ENCODE assay signal across 8 cellular contexts in the genomic region with DNA sequence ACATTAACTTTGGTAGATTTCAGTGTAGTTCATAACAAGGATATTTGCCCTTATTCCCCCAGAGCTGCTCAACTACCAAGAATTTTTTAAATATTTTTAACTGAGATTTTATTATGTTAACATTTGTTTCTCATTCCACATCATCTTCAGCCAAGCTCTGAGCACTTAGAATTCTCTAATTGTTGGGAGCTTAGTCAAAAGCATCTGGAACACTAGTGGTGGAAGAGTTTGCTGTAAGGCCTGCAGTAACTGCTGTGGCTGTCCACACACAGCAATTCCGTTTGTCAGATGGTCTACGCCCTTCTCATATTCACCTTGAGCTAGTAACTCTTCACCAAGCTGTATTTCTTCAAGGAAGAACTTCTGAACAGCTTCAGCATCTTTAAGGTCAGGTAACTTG.
DNase-seq lines count a peak whose midpoint lies in the region; ATAC-seq, FAIRE-seq and TF ChIP-seq lines count a peak whose summit lies in the region.
"Not testable (repeated sequence)": the region's sequence is repeated elsewhere in the genome, so short reads cannot be mapped to it uniquely, and the experiment has no call there.

No MANE protein-coding gene starts in this region.

- H3K4me1 Mint-ChIP-seq in HFFc6 (ENCODE audit: low read depth): peaks cover 38% of the 10 kb centered on the region

- peak; percentile 13 for FAIRE-seq in GM12878 (lab: Jason Lieb, UNC)

- H3K9me3 Mint-ChIP-seq in HFFc6: not testable (repeated sequence)

- not testable (repeated sequence) for BruUV-seq in GM12878 (replicated peaks; lab: Mats Ljungman, UMichigan)

- RAD21 ChIA-PET in GM12878 (lab: Charles Lee; ENCODE audit: unreplicated experiment): not testable (repeated sequence)

- H3K4me3 ChIP-seq in AG10803 (ENCODE audit: low read length); GM12878; esophagus muscularis mucosa; fibroblast of the aortic adventitia (ENCODE audit: low read depth, low read length); osteoblast (ENCODE audit: insufficient read depth, low read length); suprapubic skin: not testable (repeated sequence)

- TF ChIP-seq CTCF in AG10803 (conservative IDR thresholded peaks at IDR 0.05; ENCODE audit: low read length): peak; percentile 18; the same call in 1 of the 2 replicates
- not testable (repeated sequence) for TF ChIP-seq CTCF in HFFc6 (IDR thresholded peaks at IDR 0.05); GM12878 (IDR thresholded peaks at IDR 0.05 in 2 of 3, conservative IDR thresholded peaks at IDR 0.05 in 1 of 3; ENCODE audit: control insufficient read depth in 2 of 3, extremely low read depth in 1 of 3, insufficient read depth in 1 of 3, low read depth in 3 of 3, low read length in 3 of 3); esophagus muscularis mucosa (IDR thresholded peaks at IDR 0.05); fibroblast of the aortic adventitia (IDR thresholded peaks at IDR 0.05; ENCODE audit: insufficient read depth, low read length); osteoblast (IDR thresholded peaks at IDR 0.05; ENCODE audit: extremely low read depth, low read depth, low read length); suprapubic skin (IDR thresholded peaks at IDR 0.05)

- POLR2A ChIA-PET in GM12878 (lab: Charles Lee): interaction anchor here (0.7 kb wide), 1 partner anchor 958 kb away, joined by 3 read pairs; no protein-coding TSS in a partner anchor

- SMC1A ChIA-PET in GM12878 (lab: Charles Lee; ENCODE audit: uncharacterized antibody, unreplicated experiment): not testable (repeated sequence)

- TF ChIP-seq EP300 in GM12878 (IDR thresholded peaks at IDR 0.05; ENCODE audit: borderline replicate concordance in 1 of 2, control insufficient read depth in 1 of 2, low read depth in 2 of 2, low read length in 2 of 2); esophagus muscularis mucosa (IDR thresholded peaks at IDR 0.05); suprapubic skin (IDR thresholded peaks at IDR 0.05): not testable (repeated sequence)

- H4K20me1 ChIP-seq in GM12878 (ENCODE audit: control insufficient read depth, insufficient read depth): not testable (repeated sequence)
- peaks cover 22% of the 10 kb centered on the region for H4K20me1 ChIP-seq in osteoblast (ENCODE audit: insufficient read depth, low read length)

- intact Hi-C loops in GM12878 (cut with micrococcal nuclease; ENCODE audit: unreplicated experiment): loop anchor here (10.0 kb wide), 2 partner anchors 221 to 451 kb away; no protein-coding TSS in a partner anchor
- intact Hi-C loops in esophagus muscularis mucosa (cut with DNase I): loop anchor here (10.0 kb wide), 2 partner anchors 101 to 181 kb away; no protein-coding TSS in a partner anchor

- in situ Hi-C loops in GM12878 (cut with MboI): not testable (repeated sequence)

- H3K4me2 ChIP-seq in GM12878 (ENCODE audit: control insufficient read depth, insufficient read depth); osteoblast (ENCODE audit: insufficient read depth, low read length): not testable (repeated sequence)

- H3K27ac Mint-ChIP-seq in HFFc6: 0 out of 2 replicates have a peak overlapping the region, but pooled peaks have one; percentile 53

- H3K27ac ChIP-seq in GM12878 (ENCODE audit: control insufficient read depth, insufficient read depth); osteoblast (ENCODE audit: low read depth, low read length): not testable (repeated sequence)
- H3K27ac ChIP-seq in esophagus muscularis mucosa (replicated peaks in 1 of 4) (peak overlapping the region; percentile 3 to 61 (median 14)), suprapubic skin (peak overlapping the region; percentile 67)

- H2AFZ ChIP-seq in GM12878 (ENCODE audit: control insufficient read depth, low read depth, low read length); osteoblast (ENCODE audit: low read length): not testable (repeated sequence)

- peaks cover 15 to 27% of the 10 kb centered on the region in 2 experiments for H3K36me3 ChIP-seq in GM12878 (ENCODE audit: control insufficient read depth in 2 of 2, insufficient read depth in 2 of 2, low read length in 1 of 2)
- peaks cover 38 to 90% (median 80%) of the 10 kb centered on the region in 4 donors for H3K36me3 ChIP-seq in esophagus muscularis mucosa
- peaks cover 56% of the 10 kb centered on the region for H3K36me3 ChIP-seq in osteoblast (ENCODE audit: insufficient read depth, low read length)
- peaks cover 77% of the 10 kb centered on the region for H3K36me3 ChIP-seq in suprapubic skin

- H3K9me3 ChIP-seq in GM12878 (replicated peaks; ENCODE audit: control insufficient read depth, insufficient read depth, low read length); esophagus muscularis mucosa; osteoblast (ENCODE audit: low read depth, low read length); suprapubic skin: not testable (repeated sequence)

- CTCF ChIA-PET in GM12878 (lab: Yijun Ruan, JAX): interaction anchor here (1.4 kb wide), 1 partner anchor 446 kb away, joined by 4 read pairs; no protein-coding TSS in a partner anchor

- H3K4me1 ChIP-seq in GM12878 (ENCODE audit: control insufficient read depth, insufficient read depth, low read length); osteoblast (ENCODE audit: insufficient read depth, low read length): not testable (repeated sequence)
- peaks cover 3 to 26% (median 19%) of the 10 kb centered on the region in 4 donors for H3K4me1 ChIP-seq in esophagus muscularis mucosa
- H3K4me1 ChIP-seq in suprapubic skin: peaks cover 14% of the 10 kb centered on the region

- not testable (repeated sequence) for TF ChIP-seq RAD21 in GM12878 (IDR thresholded peaks at IDR 0.05; ENCODE audit: insufficient read depth, low read depth, low read length)

- H3K36me3 Mint-ChIP-seq in HFFc6 (ENCODE audit: low read depth): peaks cover 21% of the 10 kb centered on the region

- H3K27me3 Mint-ChIP-seq in HFFc6 (ENCODE audit: insufficient read depth): not testable (repeated sequence)

- WGBS in GM12878 (ENCODE audit: insufficient coverage, insufficient replicate concordance, low lambda C conversion rate, missing lambda C conversion rate): 71% methylated on average over 2 of the region's 2 CpGs
- 47% methylated on average over 2 of the region's 2 CpGs for WGBS in esophagus muscularis mucosa
- 38% methylated on average over 2 of the region's 2 CpGs for WGBS in suprapubic skin

- not testable (repeated sequence) for ATAC-seq in GM12878

- not testable (repeated sequence) for TF ChIP-seq POLR2A in GM12878 (IDR thresholded peaks at IDR 0.05; ENCODE audit: low read depth, low read length); esophagus muscularis mucosa (IDR thresholded peaks at IDR 0.05; ENCODE audit: low read depth); suprapubic skin (IDR thresholded peaks at IDR 0.05)

- not testable (repeated sequence) for H3K4me3 Mint-ChIP-seq in HFFc6

- DNase-seq in AG10803 (ENCODE audit: low read depth) (peak; percentile 91), GM03348 (ENCODE audit: low spot score) (peak; percentile 63), HFFc6 (peak; percentile 62), fibroblast of the aortic adventitia (ENCODE audit: low read depth) (peak; percentile 44), osteoblast (ENCODE audit: insufficient read length, low spot score, missing footprints) (peak; percentile 79)
- DNase-seq in GM12878 (ENCODE audit: low read depth, low spot score); esophagus muscularis mucosa (ENCODE audit: extremely low spot score); suprapubic skin (ENCODE audit: low spot score in 2 of 2): not testable (repeated sequence)

- H3K9ac ChIP-seq in GM12878 (ENCODE audit: control insufficient read depth, insufficient read depth, low read length): not testable (repeated sequence)

- not testable (repeated sequence) for H3K79me2 ChIP-seq in GM12878 (ENCODE audit: control insufficient read depth, insufficient read depth, low read length)
- H3K79me2 ChIP-seq in osteoblast (ENCODE audit: insufficient read depth, low read length): peaks cover 63% of the 10 kb centered on the region

- not testable (repeated sequence) for H3K27me3 ChIP-seq in GM12878 (replicated peaks in 1 of 2; ENCODE audit: control insufficient read depth in 2 of 2, insufficient read depth in 2 of 2, low read length in 1 of 2); esophagus muscularis mucosa; osteoblast (ENCODE audit: insufficient read depth, low read length); suprapubic skin
